In genomic region chr4:81003549-81004240, GRCh38 we compare ENCODE assay signal across 11 cellular contexts. TPM values are rescaled to one million over a fixed set of nuclear protein-coding genes. Genes with fewer than 3 reads are reported as not detected.
DNase-seq lines count a peak whose midpoint lies in the region; ATAC-seq, FAIRE-seq and TF ChIP-seq lines count a peak whose summit lies in the region.
"Had no signal": no experiment of that assay in that cellular context is flagged by ENCODE, and none has a peak within 500 bp of the region (broad histone marks: within the 10 kb centered on the region; RNA-seq: fewer than 3 reads in every experiment).

No MANE protein-coding gene starts in this region.

- peak; percentile 99 for ATAC-seq in GM18508 (IDR thresholded peaks at IDR 0.05; ENCODE audit: insufficient read depth, unreplicated experiment)
- peak; percentile 99 for ATAC-seq in GM21423 (IDR thresholded peaks at IDR 0.05; ENCODE audit: unreplicated experiment)
- ATAC-seq in HG03095 (IDR thresholded peaks at IDR 0.05; ENCODE audit: unreplicated experiment) = peak; percentile 95
- peak; percentile 98 for ATAC-seq in GM12878
- ATAC-seq in PC-3 = no peak

- no peaks in the 10 kb centered on the region for H4K20me1 ChIP-seq in GM12878 (ENCODE audit: control insufficient read depth, insufficient read depth)
- H4K20me1 ChIP-seq in PC-3 (ENCODE audit: low read length) = no peaks in the 10 kb centered on the region

- WGBS in GM12878 (ENCODE audit: insufficient coverage, insufficient replicate concordance, low lambda C conversion rate, missing lambda C conversion rate) = 29% methylated on average over 3 of the region's 3 CpGs

- H3K4me2 ChIP-seq in GM12878 (ENCODE audit: control insufficient read depth, insufficient read depth) (0 out of 2 replicates have a peak overlapping the region, but pooled peaks have one; percentile 59), PC-3 (ENCODE audit: low read length) (no peak overlapping the region)

- H3K36me3 ChIP-seq in GM12878 (ENCODE audit: control insufficient read depth in 2 of 2, insufficient read depth in 2 of 2, low read length in 1 of 2) = no peaks in the 10 kb centered on the region
- H3K36me3 ChIP-seq in PC-3 (ENCODE audit: low read depth, low read length) = no peaks in the 10 kb centered on the region
- H3K36me3 ChIP-seq: left ventricle myocardium inferior had no signal

- SMC1A ChIA-PET in GM12878 (lab: Charles Lee; ENCODE audit: uncharacterized antibody, unreplicated experiment) = interaction anchor here (0.7 to 2.8 kb wide), 11 partner anchors 10 to 743 kb away, joined by 3 to 13 read pairs (median 3); no protein-coding TSS in a partner anchor

- TF ChIP-seq EP300 in GM12878 (IDR thresholded peaks at IDR 0.05; ENCODE audit: borderline replicate concordance in 1 of 2, control insufficient read depth in 1 of 2, low read depth in 2 of 2, low read length in 2 of 2) = peak; percentile 87 to 96

- H3K79me2 ChIP-seq in GM12878 (ENCODE audit: control insufficient read depth, insufficient read depth, low read length) = no peaks in the 10 kb centered on the region
- no peaks in the 10 kb centered on the region for H3K79me2 ChIP-seq in PC-3 (ENCODE audit: low read length)

- RAD21 ChIA-PET in GM12878 (lab: Charles Lee; ENCODE audit: unreplicated experiment) = interaction anchor here (0.8 to 1.4 kb wide), 8 partner anchors 12 to 128 kb away, joined by 3 to 7 read pairs (median 4); partner anchors contain the start of gene BMP3

- H3K4me3 ChIP-seq in GM12878 (no peak overlapping the region), PC-3 (ENCODE audit: low read length) (no peak overlapping the region)
- H3K4me3 ChIP-seq: left ventricle myocardium inferior had no signal

- CTCF ChIA-PET in GM12878 (lab: Yijun Ruan, JAX) = interaction anchor here (0.6 to 4.7 kb wide), 6 partner anchors 13 to 130 kb away, joined by 3 to 17 read pairs (median 4); partner anchors contain the start of gene BMP3
- CTCF ChIA-PET in PC-3 (lab: Charles Lee) = no interaction called here

- no peak for TF ChIP-seq POLR2A in GM12878 (IDR thresholded peaks at IDR 0.05; ENCODE audit: low read depth, low read length)

- H3K27ac ChIP-seq in GM12878 (ENCODE audit: control insufficient read depth, insufficient read depth) = no peak overlapping the region
- H3K27ac ChIP-seq in PC-3 (ENCODE audit: low read length) = no peak overlapping the region
- H3K27ac ChIP-seq: C4-2B, left ventricle myocardium inferior had no signal

- H3K9me3 ChIP-seq in GM12878 (replicated peaks; ENCODE audit: control insufficient read depth, insufficient read depth, low read length) (peaks cover 2% of the 10 kb centered on the region; the same call in 2 of the 3 replicates), PC-3 (ENCODE audit: low read length) (no peaks in the 10 kb centered on the region)

- BruUV-seq in GM12878 (replicated peaks; lab: Mats Ljungman, UMichigan) (no TSS peak), PC-3 (replicated peaks; lab: Mats Ljungman, UMichigan) (no TSS peak)

- H2AFZ ChIP-seq in GM12878 (ENCODE audit: control insufficient read depth, low read depth, low read length) (no peak overlapping the region), PC-3 (ENCODE audit: low read length) (no peak overlapping the region)

- H3K9ac ChIP-seq in GM12878 (ENCODE audit: control insufficient read depth, insufficient read depth, low read length) (no peak overlapping the region), PC-3 (ENCODE audit: low read length) (no peak overlapping the region)

- H3K9me2 ChIP-seq in PC-3 (replicated peaks; ENCODE audit: low read length) = no peaks in the 10 kb centered on the region

- H3K27me3 ChIP-seq in GM12878 (replicated peaks in 1 of 2; ENCODE audit: control insufficient read depth in 2 of 2, insufficient read depth in 2 of 2, low read length in 1 of 2) (no peaks in the 10 kb centered on the region), PC-3 (ENCODE audit: low read length) (no peaks in the 10 kb centered on the region)

- in situ Hi-C loops in GM12878 (cut with MboI) = no loop called here

- intact Hi-C loops in GM12878 (cut with micrococcal nuclease; ENCODE audit: unreplicated experiment) (loop anchor here (5.0 kb wide), 1 partner anchor 126 kb away; no protein-coding TSS in a partner anchor), PC-3 (cut with micrococcal nuclease) (no loop called here)

- TF ChIP-seq CTCF in GM12878 (IDR thresholded peaks at IDR 0.05 in 2 of 3, conservative IDR thresholded peaks at IDR 0.05 in 1 of 3; ENCODE audit: control insufficient read depth in 2 of 3, extremely low read depth in 1 of 3, insufficient read depth in 1 of 3, low read depth in 3 of 3, low read length in 3 of 3) = no peak
- TF ChIP-seq CTCF in PC-3 (conservative IDR thresholded peaks at IDR 0.05; ENCODE audit: low read depth, low read length) = no peak

- POLR2A ChIA-PET in GM12878 (lab: Charles Lee) (interaction anchor here (0.7 kb wide), 1 partner anchor 641 kb away, joined by 3 read pairs; no protein-coding TSS in a partner anchor), PC-3 (lab: Charles Lee; ENCODE audit: unreplicated experiment) (interaction anchor here (0.6 kb wide), 1 partner anchor 180 kb away, joined by 3 read pairs; no protein-coding TSS in a partner anchor)

- peak; percentile 75 for DNase-seq in GM12878 (ENCODE audit: low read depth, low spot score)
- no peak for DNase-seq in NCI-H2081 (lab: John Stamatoyannopoulos, UW)
- no peak for DNase-seq in UCSD-AML1 (lab: John Stamatoyannopoulos, UW; ENCODE audit: unreplicated experiment)
- DNase-seq in NCI-H2227 (lab: John Stamatoyannopoulos, UW; ENCODE audit: unreplicated experiment) = no peak
- DNase-seq in PC-3 = no peak
- DNase-seq: left ventricle myocardium inferior, NCI-H446 had no signal

- no peaks in the 10 kb centered on the region for H3F3A ChIP-seq in PC-3 (ENCODE audit: low read length, unreplicated experiment)

- TF ChIP-seq RAD21 in GM12878 (IDR thresholded peaks at IDR 0.05; ENCODE audit: insufficient read depth, low read depth, low read length) = no peak

- FAIRE-seq in GM12878 (lab: Jason Lieb, UNC) = peak; percentile 23

- H3K4me1 ChIP-seq in GM12878 (ENCODE audit: control insufficient read depth, insufficient read depth, low read length) (peaks cover 6% of the 10 kb centered on the region; the same call in 1 of the 2 replicates), PC-3 (ENCODE audit: insufficient read depth, low read length) (no peaks in the 10 kb centered on the region)
- H3K4me1 ChIP-seq: left ventricle myocardium inferior had no signal

TF ChIP-seq in GM12878, 131 proteins besides CTCF, POLR2A, EP300 and RAD21 (continues in another document):
- TF ChIP-seq DPF2 (IDR thresholded peaks at IDR 0.05) (peak; percentile 94; the same call in 1 of the 2 replicates), IRF3 (IDR thresholded peaks at IDR 0.05) (no peak), ATF2 (IDR thresholded peaks at IDR 0.05; ENCODE audit: low read length) (no peak), ZNF217 (IDR thresholded peaks at IDR 0.05) (peak; percentile 87), CBX5 (IDR thresholded peaks at IDR 0.05; ENCODE audit: low read depth) (no peak)

RNA-seq across cellular contexts. Expression of gene BMP3, which starts 26.8 kb away (rescaled TPM):
- 0.58 and 0.76 TPM in 2 replicates for total RNA-seq in GM12878 (2013; cell fraction: nucleolus; rRNA removed)
- total RNA-seq in GM12878 (2014; rRNA removed) = 1.2 and 1.4 TPM in 2 replicates
- total RNA-seq in GM12878 (2014; rRNA removed; fragmentation: Illumina TruSeq; extraction: Trizol) = 1.0 and 1.4 TPM in 2 replicates
- total RNA-seq in GM12878 (2021) = 0.90 and 1.2 TPM in 2 replicates
- polyA plus RNA-seq in GM12878 (2011; ENCODE audit: low read depth) = not detected
- polyA plus RNA-seq in GM12878 (2011; rRNA removed) = 0.91 and 1.2 TPM in 2 replicates
- 0.34 and 0.42 TPM in 2 replicates for polyA plus RNA-seq in GM12878 (2011; cell fraction: cytosol; rRNA removed)
- 0.19 and 0.50 TPM in 2 replicates for polyA plus RNA-seq in GM12878 (2011; cell fraction: nucleus; rRNA removed)
- not detected in 2 replicates for polyA plus RNA-seq in GM12878 (2012)
- 0.85 and 1.1 TPM in 2 replicates for polyA plus RNA-seq in GM12878 (2014; fragmentation: Illumina TruSeq; extraction: Trizol)
- polyA plus RNA-seq in GM12878 (2014; fragmentation: Nextera tagmentation; extraction: Ambion mirVana) = 1 to 10 TPM in 1 of 2 experiments, under 1 TPM in 1; 0.37 to 1.3 TPM
- 0.44 and 0.53 TPM in 2 replicates for polyA plus RNA-seq in GM12878 (2014; rRNA removed)
- under 1 TPM; 0.39 to 0.47 TPM for polyA plus RNA-seq in GM12878 (2016; fragmentation: Nextera tagmentation; extraction: Ambion mirVana)
- polyA minus RNA-seq in GM12878 (2011; rRNA and poly(A)+ RNA removed) = 0.57 and 1.1 TPM in 2 replicates
- 0.27 and 0.62 TPM in 2 replicates for polyA minus RNA-seq in GM12878 (2011; cell fraction: cytosol; rRNA and poly(A)+ RNA removed)
- polyA minus RNA-seq in GM12878 (2011; cell fraction: nucleus; rRNA and poly(A)+ RNA removed) = 0.85 and 1.4 TPM in 2 replicates
- 1.5 and 1.8 TPM in 2 replicates for total RNA-seq in PC-3 (2014; rRNA removed)
- total RNA-seq: left ventricle myocardium inferior had no signal
